11 cellular contexts compared by ENCODE assay signal in the genomic region with DNA sequence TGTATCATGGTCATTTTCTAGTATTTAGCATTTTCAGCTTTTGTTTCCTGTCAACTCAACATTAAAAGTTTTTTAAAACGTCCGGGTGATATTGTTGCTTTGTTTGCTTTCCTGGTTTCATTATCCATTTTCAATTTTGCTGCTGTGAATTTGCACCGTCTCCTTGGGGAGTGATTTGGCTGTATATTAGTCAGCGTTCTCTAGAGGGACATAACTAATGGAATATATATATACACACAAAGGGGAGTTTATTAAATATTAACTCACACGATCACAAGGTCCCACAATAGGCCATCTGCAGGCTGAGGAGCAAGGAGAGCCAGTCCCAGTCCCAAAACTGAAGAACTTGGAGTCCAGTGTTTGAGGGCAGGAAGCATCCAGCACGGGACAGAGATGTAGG. TPM values are rescaled to one million over a fixed set of nuclear protein-coding genes. Genes with fewer than 3 reads are reported as not detected.
DNase-seq lines count a peak whose midpoint lies in the region; ATAC-seq, FAIRE-seq and TF ChIP-seq lines count a peak whose summit lies in the region.
"Not testable (repeated sequence)": the region's sequence is repeated elsewhere in the genome, so short reads cannot be mapped to it uniquely, and the experiment has no call there.
"Had no signal": no experiment of that assay in that cellular context is flagged by ENCODE, and none has a peak within 500 bp of the region (broad histone marks: within the 10 kb centered on the region; RNA-seq: fewer than 3 reads in every experiment).

No MANE protein-coding gene starts in this region.

- peak in 1 of 2 experiments; percentile 75; a peak in 3 of 6 replicates for ATAC-seq in A549
- ATAC-seq in natural killer cell: not testable (repeated sequence)

- WGBS in A549 (ENCODE audit: missing lambda C conversion rate): 7% methylated on average over 6 of the region's 6 CpGs

- peak overlapping the region; percentile 53 to 66 for H3K27ac ChIP-seq in A549
- peak overlapping the region; percentile 84 for H3K27ac ChIP-seq in SK-N-MC
- not testable (repeated sequence) for H3K27ac ChIP-seq in duodenal mucosa (ENCODE audit: low read depth, low read length)
- peak overlapping the region; percentile 17 for H3K27ac ChIP-seq in subcutaneous abdominal adipose tissue (ENCODE audit: low read depth, low read length)

- not testable (repeated sequence) for TF ChIP-seq CTCF in A549 (IDR thresholded peaks at IDR 0.05); natural killer cell (IDR thresholded peaks at IDR 0.05); progenitor cell of endocrine pancreas (IDR thresholded peaks at IDR 0.05; ENCODE audit: unreplicated experiment)

- intact Hi-C loops in natural killer cell (cut with micrococcal nuclease): not testable (repeated sequence)

- FAIRE-seq in A549 (lab: Jason Lieb, UNC): not testable (repeated sequence)
- FAIRE-seq in islet of Langerhans (lab: Jason Lieb, UNC): peak; percentile 55

- peak in 1 of 2 experiments; percentile 24 for DNase-seq in A549 (ENCODE audit: low read depth in 1 of 2, low spot score in 1 of 2)
- DNase-seq in SK-N-MC (ENCODE audit: low read depth, low spot score); natural killer cell; progenitor cell of endocrine pancreas (ENCODE audit: low spot score, unreplicated experiment): not testable (repeated sequence)

- TF ChIP-seq POLR2A in A549 (IDR thresholded peaks at IDR 0.05; ENCODE audit: low read length): not testable (repeated sequence)

- TF ChIP-seq EP300 in A549 (IDR thresholded peaks at IDR 0.05): not testable (repeated sequence)

- not testable (repeated sequence) for H3K9me3 Mint-ChIP-seq in activated naive CD4-positive, alpha-beta T cell treated with anti-CD3 and anti-CD28 coated beads, Interleukin-2, amount 50 U/mL, for 24 hours; natural killer cell; progenitor cell of endocrine pancreas (ENCODE audit: low read depth)

- POLR2A ChIA-PET in A549 (lab: Yijun Ruan, JAX): not testable (repeated sequence)

- H3K9ac ChIP-seq in SK-N-MC (ENCODE audit: insufficient read length): peak overlapping the region; percentile 41
- H3K9ac ChIP-seq in duodenal mucosa (ENCODE audit: low read depth in 1 of 2, low read length in 2 of 2); subcutaneous abdominal adipose tissue (ENCODE audit: low read length in 5 of 5): not testable (repeated sequence)

- peaks cover 20% of the 10 kb centered on the region for H3K4me1 ChIP-seq in A549
- not testable (repeated sequence) for H3K4me1 ChIP-seq in duodenal mucosa (ENCODE audit: control insufficient read depth in 1 of 2, insufficient read depth in 2 of 2, low read length in 2 of 2); subcutaneous abdominal adipose tissue (ENCODE audit: control insufficient read depth in 5 of 5, insufficient read depth in 5 of 5, low read length in 5 of 5)

- not testable (repeated sequence) for H3K4me3 Mint-ChIP-seq in activated naive CD4-positive, alpha-beta T cell treated with anti-CD3 and anti-CD28 coated beads, Interleukin-2, amount 50 U/mL, for 24 hours; natural killer cell
- H3K4me3 Mint-ChIP-seq in progenitor cell of endocrine pancreas (ENCODE audit: low read depth): peak overlapping the region; percentile 8

- H3K4me2 ChIP-seq in A549: peak overlapping the region; percentile 75

- not testable (repeated sequence) for H3K27me3 Mint-ChIP-seq in activated naive CD4-positive, alpha-beta T cell treated with anti-CD3 and anti-CD28 coated beads, Interleukin-2, amount 50 U/mL, for 24 hours; natural killer cell (ENCODE audit: low read depth in 2 of 2); progenitor cell of endocrine pancreas

- H3K4me1 Mint-ChIP-seq in activated naive CD4-positive, alpha-beta T cell treated with anti-CD3 and anti-CD28 coated beads, Interleukin-2, amount 50 U/mL, for 24 hours; natural killer cell: not testable (repeated sequence)
- peaks cover 17% of the 10 kb centered on the region for H3K4me1 Mint-ChIP-seq in progenitor cell of endocrine pancreas (ENCODE audit: low read depth)

- H3K9me3 ChIP-seq in A549; SK-N-MC (ENCODE audit: low read depth, low read length); duodenal mucosa (ENCODE audit: control insufficient read depth in 1 of 2, low read length in 2 of 2); subcutaneous abdominal adipose tissue (ENCODE audit: control insufficient read depth in 5 of 5, low read length in 5 of 5): not testable (repeated sequence)

- H3K4me3 ChIP-seq in A549; subcutaneous abdominal adipose tissue (ENCODE audit: low read depth in 1 of 5, low read length in 5 of 5): not testable (repeated sequence)
- 0 out of 2 replicates have a peak overlapping the region, but pooled peaks have one; percentile 4 for H3K4me3 ChIP-seq in SK-N-MC
- H3K4me3 ChIP-seq in duodenal mucosa (ENCODE audit: low read depth in 1 of 2, low read length in 2 of 2): peak overlapping the region; percentile 30 to 44

- TF ChIP-seq RAD21 in A549 (conservative IDR thresholded peaks at IDR 0.05 in 1 of 2, IDR thresholded peaks at IDR 0.05 in 1 of 2): not testable (repeated sequence)

- not testable (repeated sequence) for H3K36me3 Mint-ChIP-seq in activated naive CD4-positive, alpha-beta T cell treated with anti-CD3 and anti-CD28 coated beads, Interleukin-2, amount 50 U/mL, for 24 hours
- peaks cover 15% of the 10 kb centered on the region for H3K36me3 Mint-ChIP-seq in natural killer cell
- peaks cover 19% of the 10 kb centered on the region for H3K36me3 Mint-ChIP-seq in progenitor cell of endocrine pancreas (ENCODE audit: insufficient read depth)

- H3K36me3 ChIP-seq in SK-N-MC (ENCODE audit: insufficient read depth, low read length) (peaks cover 19% of the 10 kb centered on the region), duodenal mucosa (ENCODE audit: control insufficient read depth in 1 of 2, insufficient read depth in 2 of 2, low read length in 2 of 2) (peaks cover 7 to 11% of the 10 kb centered on the region in 2 donors), subcutaneous abdominal adipose tissue (ENCODE audit: control insufficient read depth in 5 of 5, insufficient read depth in 5 of 5, low read length in 5 of 5) (peaks cover 9 to 20% (median 13%) of the 10 kb centered on the region in 5 donors)

- H3K27me3 ChIP-seq in duodenal mucosa (ENCODE audit: control insufficient read depth in 1 of 2, insufficient read depth in 2 of 2, low read length in 2 of 2); subcutaneous abdominal adipose tissue (ENCODE audit: control insufficient read depth in 5 of 5, insufficient read depth in 4 of 5, low read length in 5 of 5): not testable (repeated sequence)

- H3K27ac Mint-ChIP-seq in activated naive CD4-positive, alpha-beta T cell treated with anti-CD3 and anti-CD28 coated beads, Interleukin-2, amount 50 U/mL, for 24 hours: peak overlapping the region; percentile 46
- H3K27ac Mint-ChIP-seq in natural killer cell: peak overlapping the region; percentile 4 to 51
- peak overlapping the region; percentile 74 for H3K27ac Mint-ChIP-seq in progenitor cell of endocrine pancreas

- CTCF ChIA-PET in A549 (lab: Yijun Ruan, JAX): not testable (repeated sequence)

RNA-seq across cellular contexts. Expression of gene XG, which starts 5.6 kb away (rescaled TPM):
- 0.04 and 0.06 TPM in 2 replicates for polyA plus RNA-seq in A549 (2011; rRNA removed)
- not detected in 2 replicates for polyA plus RNA-seq in A549 (2012; cell fraction: cytosol; rRNA removed)
- 0.02 TPM in 1 of 2 replicates, not detected in the other for polyA plus RNA-seq in A549 (2012; cell fraction: nucleus; rRNA removed)
- polyA plus RNA-seq in A549 (2017; fragmentation: RNase III; extraction: RNeasy Plus Mini Kit Qiagen cat#74134 plus additional on column Dnase treatment): 0.05 to 0.08 TPM in 2 of 3 replicates, not detected in the other
- polyA minus RNA-seq in A549 (2011; rRNA and poly(A)+ RNA removed): not detected in 2 replicates
- total RNA-seq in natural killer cell: under 1 TPM in 1 of 3 donors, not detected in 2; 0.85 TPM
- 1.2 and 2.4 TPM in 2 replicates for total RNA-seq in progenitor cell of endocrine pancreas
- total RNA-seq: CD4-positive, alpha-beta T cell had no signal
- polyA plus RNA-seq: AG04450, IMR-90 had no signal

RNA-seq across cellular contexts. Expression of gene CD99, which starts 55.2 kb away (rescaled TPM):
- polyA plus RNA-seq in A549 (2011; rRNA removed): 111 and 136 TPM in 2 replicates
- 237 and 240 TPM in 2 replicates for polyA plus RNA-seq in A549 (2012; cell fraction: cytosol; rRNA removed)
- 129 and 130 TPM in 2 replicates for polyA plus RNA-seq in A549 (2012; cell fraction: nucleus; rRNA removed)
- 172 to 199 TPM (median 176 TPM) in 3 replicates for polyA plus RNA-seq in A549 (2017; fragmentation: RNase III; extraction: RNeasy Plus Mini Kit Qiagen cat#74134 plus additional on column Dnase treatment)
- polyA minus RNA-seq in A549 (2011; rRNA and poly(A)+ RNA removed): 71.0 and 74.8 TPM in 2 replicates
- total RNA-seq in natural killer cell: 100 to 1,000 TPM; 312 to 340 (median 333) TPM
- total RNA-seq in progenitor cell of endocrine pancreas: 328 and 362 TPM in 2 replicates
